In the genomic region with DNA sequence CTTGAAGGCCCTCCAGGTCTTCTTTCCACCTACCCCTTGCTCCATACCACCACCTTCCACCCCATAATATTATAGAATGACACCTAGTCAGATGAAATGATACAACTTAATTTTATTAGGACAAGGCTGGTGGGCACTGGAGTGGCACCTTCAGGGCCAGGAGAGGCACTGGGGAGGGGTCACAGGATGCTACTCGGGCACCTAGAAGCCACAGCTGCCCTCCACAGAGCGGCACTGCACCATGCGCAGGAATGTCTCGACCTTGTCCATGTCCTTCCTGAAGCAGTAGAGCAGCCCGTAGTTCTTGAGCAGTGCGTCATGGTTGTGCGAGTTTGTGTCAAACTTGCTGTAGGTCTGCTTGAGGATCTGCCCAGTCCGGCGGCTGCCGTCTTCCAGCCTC, we compare ENCODE assay signal across 14 cellular contexts. TPM values are rescaled to one million over a fixed set of nuclear protein-coding genes. Genes with fewer than 3 reads are reported as not detected.
"Had no signal": no experiment of that assay in that cellular context is flagged by ENCODE, and none has a peak within 500 bp of the region (broad histone marks: within the 10 kb centered on the region; RNA-seq: fewer than 3 reads in every experiment).

No MANE protein-coding gene starts in this region.

RNA-seq across cellular contexts. Expression of a gene that starts 1.6 kb away (rescaled TPM):
- total RNA-seq: stomach, subcutaneous adipose tissue, suprapubic skin, temporal lobe, thoracic aorta, thyroid gland, tibial nerve, transverse colon, upper lobe of left lung, ureter, uterus, vagina had no signal

RNA-seq across cellular contexts. Expression of a gene that starts 13.1 kb away (rescaled TPM):
- total RNA-seq: stomach, subcutaneous adipose tissue, suprapubic skin, temporal lobe, thoracic aorta, thyroid gland, tibial nerve, transverse colon, upper lobe of left lung, ureter, urinary bladder, uterus, vagina had no signal

RNA-seq across cellular contexts. Expression of a gene that starts 16.2 kb away (rescaled TPM):
- total RNA-seq: stomach, subcutaneous adipose tissue, suprapubic skin, temporal lobe, testis, thoracic aorta, thyroid gland, tibial nerve, transverse colon, upper lobe of left lung, ureter, urinary bladder, uterus, vagina had no signal

RNA-seq across cellular contexts. Expression of a gene that starts 21.3 kb away (rescaled TPM):
- total RNA-seq: stomach, subcutaneous adipose tissue, suprapubic skin, temporal lobe, thoracic aorta, thyroid gland, tibial nerve, transverse colon, upper lobe of left lung, ureter, urinary bladder, uterus, vagina had no signal

RNA-seq across cellular contexts. Expression of a gene that starts 23.8 kb away (rescaled TPM):
- total RNA-seq: stomach, subcutaneous adipose tissue, suprapubic skin, temporal lobe, thoracic aorta, thyroid gland, tibial nerve, transverse colon, upper lobe of left lung, ureter, urinary bladder, uterus, vagina had no signal
